8 cellular contexts compared by ENCODE assay signal in genomic region chr15:68278345-68279217, GRCh38. TPM values are rescaled to one million over a fixed set of nuclear protein-coding genes. Genes with fewer than 3 reads are reported as not detected.
DNase-seq lines count a peak whose midpoint lies in the region; ATAC-seq, FAIRE-seq and TF ChIP-seq lines count a peak whose summit lies in the region.

No MANE protein-coding gene starts in this region.

- CTCF ChIA-PET in Calu3 (lab: Charles Lee): interaction anchor here (0.6 to 1.8 kb wide), 5 partner anchors 13 to 188 kb away, joined by 3 to 15 read pairs (median 4); no protein-coding TSS in a partner anchor

- peak overlapping the region; percentile 95 for H3K9ac ChIP-seq in GM23248

- H2AFZ ChIP-seq in GM23248 (peak overlapping the region; percentile 97; the same call in 1 of the 2 replicates), hepatocyte (peak overlapping the region; percentile 93)

- TF ChIP-seq CTCF in Calu3 (IDR thresholded peaks at IDR 0.05; ENCODE audit: unreplicated experiment): peak; percentile 35
- TF ChIP-seq CTCF in hepatocyte (IDR thresholded peaks at IDR 0.05; ENCODE audit: poor library complexity): peak; percentile 36

- H3K4me1 Mint-ChIP-seq in Calu3 (ENCODE audit: low read depth, unreplicated experiment): peaks cover 62% of the 10 kb centered on the region
- H3K4me1 Mint-ChIP-seq in activated naive CD8-positive, alpha-beta T cell treated with anti-CD3 and anti-CD28 coated beads for 36 hours: peaks cover 42% of the 10 kb centered on the region

- in situ Hi-C loops in GM23248 (cut with MboI): no loop called here

- DNase-seq in Calu3 (no peak), GM23248 (peak; percentile 68), NCI-H2171 (lab: John Stamatoyannopoulos, UW) (peak; percentile 45), hepatocyte (ENCODE audit: low spot score) (no peak), small intestine (no peak), hepatic stellate cell (ENCODE audit: low spot score) (no peak)
- no peak for DNase-seq in activated naive CD8-positive, alpha-beta T cell treated with anti-CD3 and anti-CD28 coated beads for 36 hours

- no peaks in the 10 kb centered on the region for H3K27me3 Mint-ChIP-seq in Calu3 (ENCODE audit: unreplicated experiment)
- no peaks in the 10 kb centered on the region for H3K27me3 Mint-ChIP-seq in activated naive CD8-positive, alpha-beta T cell treated with anti-CD3 and anti-CD28 coated beads for 36 hours

- intact Hi-C loops in Calu3 (cut with micrococcal nuclease; ENCODE audit: unreplicated experiment): no loop called here

- H3K9me3 Mint-ChIP-seq in Calu3 (ENCODE audit: low read depth, unreplicated experiment): no peaks in the 10 kb centered on the region
- H3K9me3 Mint-ChIP-seq in activated naive CD8-positive, alpha-beta T cell treated with anti-CD3 and anti-CD28 coated beads for 36 hours: no peaks in the 10 kb centered on the region

- H3K4me3 Mint-ChIP-seq in Calu3 (ENCODE audit: low read depth, unreplicated experiment): peak overlapping the region; percentile 98
- H3K4me3 Mint-ChIP-seq in activated naive CD8-positive, alpha-beta T cell treated with anti-CD3 and anti-CD28 coated beads for 36 hours: peak overlapping the region; percentile 98

- H3K36me3 ChIP-seq in GM23248 (ENCODE audit: low read depth) (no peaks in the 10 kb centered on the region), hepatocyte (replicated peaks; ENCODE audit: insufficient read depth, low read depth) (no peaks in the 10 kb centered on the region), small intestine (ENCODE audit: control insufficient read depth in 2 of 2, insufficient read depth in 2 of 2, low read length in 2 of 2) (no peaks in the 10 kb centered on the region)

- H3K4me2 ChIP-seq in GM23248 (ENCODE audit: unreplicated experiment) (peak overlapping the region; percentile 100), hepatocyte (peak overlapping the region; percentile 73)

- H3K9me2 ChIP-seq in GM23248 (ENCODE audit: insufficient read depth): no peaks in the 10 kb centered on the region
- H3K9me2 ChIP-seq in hepatocyte (replicated peaks; ENCODE audit: insufficient read depth): no peaks in the 10 kb centered on the region

- peaks cover 46% of the 10 kb centered on the region for H3F3A ChIP-seq in GM23248 (ENCODE audit: insufficient read depth)

- H3K4me1 ChIP-seq in GM23248 (ENCODE audit: insufficient read depth) (peaks cover 53% of the 10 kb centered on the region), hepatocyte (ENCODE audit: insufficient read depth) (peaks cover 34% of the 10 kb centered on the region), small intestine (ENCODE audit: control insufficient read depth in 2 of 2, insufficient read depth in 1 of 2, low read depth in 1 of 2, low read length in 1 of 2) (peaks cover 1 to 7% of the 10 kb centered on the region in 2 donors)

- H3K36me3 Mint-ChIP-seq in Calu3 (ENCODE audit: insufficient read depth, unreplicated experiment): peaks cover 42% of the 10 kb centered on the region
- H3K36me3 Mint-ChIP-seq in activated naive CD8-positive, alpha-beta T cell treated with anti-CD3 and anti-CD28 coated beads for 36 hours: peaks cover 24% of the 10 kb centered on the region

- peaks cover 25% of the 10 kb centered on the region; the same call in 1 of the 2 replicates for H4K20me1 ChIP-seq in GM23248 (ENCODE audit: insufficient read depth)
- H4K20me1 ChIP-seq in hepatocyte (ENCODE audit: insufficient read depth, poor library complexity, severe bottlenecking): peaks cover 37% of the 10 kb centered on the region

- H3K79me2 ChIP-seq in GM23248 (ENCODE audit: insufficient read depth) (peaks cover 79% of the 10 kb centered on the region), hepatocyte (peaks cover 57% of the 10 kb centered on the region)

- FAIRE-seq in small intestine (lab: Jason Lieb, UNC): no peak

- H3K9me3 ChIP-seq in GM23248 (ENCODE audit: low read depth) (no peaks in the 10 kb centered on the region), hepatocyte (ENCODE audit: low read depth) (no peaks in the 10 kb centered on the region), small intestine (ENCODE audit: control insufficient read depth, low read depth) (no peaks in the 10 kb centered on the region)

- H3K27ac ChIP-seq in GM23248 (peak overlapping the region; percentile 95), hepatocyte (peak overlapping the region; percentile 100), small intestine (ENCODE audit: low read depth in 1 of 2, low read length in 1 of 2) (peak overlapping the region; percentile 90 to 95)

- BruUV-seq in Calu3 (replicated peaks; lab: Mats Ljungman, UMichigan): TSS peak; percentile 45

- peak overlapping the region; percentile 99 for H3K4me3 ChIP-seq in GM23248
- H3K4me3 ChIP-seq in hepatocyte: peak overlapping the region; percentile 80
- H3K4me3 ChIP-seq in small intestine (ENCODE audit: low read depth in 1 of 2, low read length in 2 of 2): peak overlapping the region; percentile 72 to 88

- H3K27ac Mint-ChIP-seq in Calu3 (ENCODE audit: unreplicated experiment): peak overlapping the region; percentile 96
- H3K27ac Mint-ChIP-seq in activated naive CD8-positive, alpha-beta T cell treated with anti-CD3 and anti-CD28 coated beads for 36 hours: peak overlapping the region; percentile 99

- H3K27me3 ChIP-seq in GM23248 (replicated peaks; ENCODE audit: insufficient read depth): no peaks in the 10 kb centered on the region
- no peaks in the 10 kb centered on the region for H3K27me3 ChIP-seq in hepatocyte
- H3K27me3 ChIP-seq in small intestine (ENCODE audit: control insufficient read depth in 2 of 2, insufficient read depth in 2 of 2, low read length in 2 of 2): no peaks in the 10 kb centered on the region

- no peak for ATAC-seq in HG03039 (IDR thresholded peaks at IDR 0.05; ENCODE audit: unreplicated experiment)

- 0 to 1% methylated on average over 39 to 42 of the region's 42 CpGs for WGBS in GM23248 (ENCODE audit: low coverage in 1 of 2, low lambda C conversion rate in 2 of 2, missing lambda C conversion rate in 2 of 2), 2 experiments
- 1% methylated on average over 42 of the region's 42 CpGs for WGBS in hepatocyte (ENCODE audit: low lambda C conversion rate, missing lambda C conversion rate)
- 0 to 1% (median 0%) methylated on average over 40 to 42 of the region's 42 CpGs for WGBS in small intestine, 3 donors

RNA-seq across cellular contexts. Expression of gene FEM1B, which starts 1.0 kb away (rescaled TPM):
- total RNA-seq in Calu3 (2022) (41.4 and 53.3 TPM in 2 replicates), hepatocyte (54.8 and 62.8 TPM in 2 replicates)
- total RNA-seq in GM23248 (2014; rRNA removed; shearing (Covaris generic)): 33.9 and 36.2 TPM in 2 replicates
- polyA plus RNA-seq in GM23248 (2016; fragmentation: Nextera tagmentation; extraction: Ambion mirVana) (15.7 and 16.0 TPM in 2 replicates), hepatocyte (11.9 and 12.1 TPM in 2 replicates), small intestine (10 to 100 TPM; 11.3 to 14.9 (median 12.3) TPM)
- total RNA-seq in activated naive CD8-positive, alpha-beta T cell treated with anti-CD3 and anti-CD28 coated beads for 36 hours: 10 to 100 TPM; 37.0 to 44.1 TPM

RNA-seq across cellular contexts. Expression of gene CLN6, which starts 49.1 kb away (rescaled TPM):
- total RNA-seq in Calu3 (2022) (81.6 and 85.7 TPM in 2 replicates), hepatocyte (18.7 and 19.5 TPM in 2 replicates)
- total RNA-seq in GM23248 (2014; rRNA removed; shearing (Covaris generic)): 12.3 and 17.4 TPM in 2 replicates
- polyA plus RNA-seq in GM23248 (2016; fragmentation: Nextera tagmentation; extraction: Ambion mirVana) (3.8 TPM in 2 replicates), hepatocyte (10.7 and 11.0 TPM in 2 replicates), small intestine (10 to 100 TPM in 1 of 3 donors, 1 to 10 TPM in 2; 5.8 to 43.7 (median 7.8) TPM)
- 10 to 100 TPM; 67.7 to 72.0 TPM for total RNA-seq in activated naive CD8-positive, alpha-beta T cell treated with anti-CD3 and anti-CD28 coated beads for 36 hours

Comparison
In these comparisons a context has a peak if more than half of its experiments do, and no peak if none do; other contexts are left out.
1. DNase-seq: peak in GM23248 (single experiment) and NCI-H2171 (single experiment); none in Calu3 (single experiment), activated naive CD8-positive, alpha-beta T cell treated with anti-CD3 and anti-CD28 coated beads for 36 hours (single experiment), hepatocyte (single experiment), small intestine (single experiment) and hepatic stellate cell (single experiment).
2. Peak in every context shown above with its lines, with median percentiles within 50 percentile points of each other: H3K27ac ChIP-seq and H3K4me3 ChIP-seq.